8 cellular contexts compared by ENCODE assay signal in the genomic region with DNA sequence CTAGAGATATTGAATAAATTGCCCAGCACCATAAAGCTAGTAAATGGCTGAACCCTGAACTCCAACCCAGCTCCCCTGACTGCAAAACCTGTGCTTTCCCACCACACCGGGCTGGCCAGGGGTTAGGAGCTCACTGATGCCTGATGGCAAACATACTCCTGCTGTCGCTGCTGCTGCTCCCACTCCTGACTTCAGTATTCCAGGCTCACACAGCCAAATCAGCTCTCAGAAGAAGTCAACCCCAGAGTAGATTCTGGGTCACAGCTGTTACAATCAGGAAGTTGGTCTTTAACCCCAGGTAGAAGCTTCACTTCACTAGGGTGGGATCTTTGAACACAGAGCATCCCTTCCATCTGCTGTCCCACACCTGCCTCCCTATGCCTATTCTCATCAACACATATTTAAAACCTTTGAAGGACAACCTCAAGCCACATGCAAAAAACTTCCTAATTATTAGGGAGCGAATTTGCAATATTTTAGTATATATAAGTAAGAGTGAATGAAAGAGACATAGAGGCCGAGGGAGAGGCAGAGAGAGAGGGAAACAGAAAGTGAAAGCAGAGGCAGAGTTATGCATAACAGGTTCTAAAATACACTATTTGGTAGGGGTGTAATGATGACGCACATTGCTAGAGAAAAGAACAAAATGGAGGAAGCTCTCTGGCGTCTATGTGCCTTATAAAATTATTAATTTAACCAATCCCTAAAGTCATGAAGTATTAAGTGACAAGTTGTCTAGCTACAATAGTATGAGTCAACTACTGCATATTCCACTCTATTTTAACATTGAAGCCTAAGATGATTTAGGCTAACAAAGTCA.
DNase-seq lines count a peak whose midpoint lies in the region; ATAC-seq and TF ChIP-seq lines count a peak whose summit lies in the region.

No MANE protein-coding gene starts in this region.

- TF ChIP-seq POLR2A in heart left ventricle (IDR thresholded peaks at IDR 0.05), result no peak

- peak overlapping the region in 7 of 12 donors; percentile 4 to 41 (median 7) for H3K4me3 ChIP-seq in heart left ventricle

- no peak overlapping the region for H3K27ac Mint-ChIP-seq in endothelial cell (ENCODE audit: unreplicated experiment)

- peaks cover 4% of the 10 kb centered on the region for H3K27me3 Mint-ChIP-seq in activated T-cell treated with anti-CD3 and anti-CD28 coated beads, Interleukin-2, amount 50 U/mL, for 4 hours (ENCODE audit: low read depth)
- H3K27me3 Mint-ChIP-seq in endothelial cell (ENCODE audit: unreplicated experiment), result no peaks in the 10 kb centered on the region

- WGBS in heart left ventricle, 4 donors, result 57 to 73% (median 64%) methylated on average over 6 of the region's 6 CpGs

- no peak for TF ChIP-seq CTCF in heart left ventricle (IDR thresholded peaks at IDR 0.05)
- no peak for TF ChIP-seq CTCF in endothelial cell (IDR thresholded peaks at IDR 0.05; ENCODE audit: unreplicated experiment)

- peaks cover 2 to 58% (median 37%) of the 10 kb centered on the region in 12 donors for H3K4me1 ChIP-seq in heart left ventricle

- peaks cover 7% of the 10 kb centered on the region for H3K9me3 Mint-ChIP-seq in activated T-cell treated with anti-CD3 and anti-CD28 coated beads, Interleukin-2, amount 50 U/mL, for 4 hours
- H3K9me3 Mint-ChIP-seq in endothelial cell (ENCODE audit: unreplicated experiment), result no peaks in the 10 kb centered on the region

- H3K27me3 ChIP-seq in heart left ventricle, result no peaks in the 10 kb centered on the region

- peaks cover 4% of the 10 kb centered on the region for H3K36me3 Mint-ChIP-seq in activated T-cell treated with anti-CD3 and anti-CD28 coated beads, Interleukin-2, amount 50 U/mL, for 4 hours (ENCODE audit: insufficient read depth)
- no peaks in the 10 kb centered on the region for H3K36me3 Mint-ChIP-seq in endothelial cell (ENCODE audit: low read depth, unreplicated experiment)

- no peaks in the 10 kb centered on the region for H3K36me3 ChIP-seq in heart left ventricle

- peaks cover 48% of the 10 kb centered on the region for H3K4me1 Mint-ChIP-seq in activated T-cell treated with anti-CD3 and anti-CD28 coated beads, Interleukin-2, amount 50 U/mL, for 4 hours (ENCODE audit: low read depth)
- no peaks in the 10 kb centered on the region for H3K4me1 Mint-ChIP-seq in endothelial cell (ENCODE audit: unreplicated experiment)

- intact Hi-C loops in heart left ventricle (cut with DNase I), result loop anchor here in 1 of 10 donors (5.0 kb wide), 1 partner anchor 33 kb away; no protein-coding TSS in a partner anchor

- peak; percentile 57 for DNase-seq in Daoy (ENCODE audit: low read depth)
- DNase-seq in HT-29 (ENCODE audit: low spot score), result peak; percentile 53
- no peak for DNase-seq in activated T-cell treated with anti-CD3 and anti-CD28 coated beads, Interleukin-2, amount 50 U/mL, for 4 hours
- peak in 1 of 5 donors; percentile 28 for DNase-seq in heart left ventricle
- DNase-seq in stimulated activated CD8-positive, alpha-beta memory T cell treated with anti-CD3 and anti-CD28 coated beads, Interleukin-4, amount 100 ng/mL, for 48 hours, result peak; percentile 33
- DNase-seq in NCI-H2227 treated with DMSO at 0.1 percent for 48 hours (lab: John Stamatoyannopoulos, UW), result no peak
- no peak for DNase-seq in endothelial cell (ENCODE audit: low spot score)

- peak overlapping the region; percentile 68 for H3K4me3 Mint-ChIP-seq in activated T-cell treated with anti-CD3 and anti-CD28 coated beads, Interleukin-2, amount 50 U/mL, for 4 hours
- H3K4me3 Mint-ChIP-seq in endothelial cell (ENCODE audit: unreplicated experiment), result no peak overlapping the region

- peak overlapping the region; percentile 45 to 89 (median 76) for H3K27ac ChIP-seq in heart left ventricle

- H3K9me3 ChIP-seq in heart left ventricle, result no peaks in the 10 kb centered on the region

- ATAC-seq in GM21360 (IDR thresholded peaks at IDR 0.05; ENCODE audit: unreplicated experiment) (peak; percentile 84), heart left ventricle (peak; percentile 61 to 87 (median 70))
- ATAC-seq in activated T-cell treated with anti-CD3 and anti-CD28 coated beads, Interleukin-2, amount 50 U/mL, for 4 hours, result peak; percentile 94 to 96

Comparison
In these comparisons a context has a peak if more than half of its experiments do, and no peak if none do; other contexts are left out.
1. DNase-seq: peak in Daoy (single experiment), HT-29 (single experiment) and stimulated activated CD8-positive, alpha-beta memory T cell treated with anti-CD3 and anti-CD28 coated beads, Interleukin-4, amount 100 ng/mL, for 48 hours (single experiment); none in activated T-cell treated with anti-CD3 and anti-CD28 coated beads, Interleukin-2, amount 50 U/mL, for 4 hours (single experiment), NCI-H2227 treated with DMSO at 0.1 percent for 48 hours (single experiment) and endothelial cell (single experiment).
2. Peak in every context shown above with its lines, with median percentiles within 50 percentile points of each other: ATAC-seq.